Comparison of ENCODE assay signal across 6 cellular contexts in the genomic region with DNA sequence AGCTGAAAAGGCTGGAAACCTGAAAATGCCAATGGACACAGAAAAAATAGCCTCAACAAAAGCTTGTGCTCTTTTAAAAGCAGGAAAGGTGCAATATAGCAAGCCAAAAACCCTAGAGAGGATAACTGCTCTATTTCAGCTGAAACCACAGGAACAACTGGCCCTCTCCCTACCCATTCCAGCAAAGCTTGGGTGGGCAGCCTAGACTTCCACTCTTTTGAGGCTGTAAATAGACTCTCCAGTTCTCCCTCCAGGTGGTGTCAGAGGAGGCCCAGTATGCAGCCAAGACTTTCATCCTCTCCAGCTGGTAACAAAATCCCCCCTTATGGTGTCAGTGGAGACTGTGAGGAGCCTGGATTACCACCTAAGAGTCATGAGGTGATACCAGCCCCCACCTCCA.
"Had no signal": no experiment of that assay in that cellular context is flagged by ENCODE, and none has a peak within 500 bp of the region (broad histone marks: within the 10 kb centered on the region; RNA-seq: fewer than 3 reads in every experiment).

No MANE protein-coding gene starts in this region.

- H3K4me3 Mint-ChIP-seq: GM23338, H9, IgD-negative memory B cell had no signal

- H3K4me1 Mint-ChIP-seq: GM23338, H9, IgD-negative memory B cell had no signal

- H3K4me3 ChIP-seq: GM23338 had no signal

- H3K27ac ChIP-seq: HL-60 had no signal

- DNase-seq: H9, HCEC 1CT had no signal

- H3K27ac Mint-ChIP-seq: GM23338, H9, IgD-negative memory B cell had no signal

- H2AFZ ChIP-seq: GM23338 had no signal

- ATAC-seq: GM23338, HepG2 had no signal

- H3K4me2 ChIP-seq: GM23338 had no signal
